10 cellular contexts compared by ENCODE assay signal in genomic region chr2:237092920-237093781, GRCh38. TPM values are rescaled to one million over a fixed set of nuclear protein-coding genes. Genes with fewer than 3 reads are reported as not detected.
A peak's percentile ranks its signal among the peaks of the same experiment; 100 is the strongest.
DNase-seq lines count a peak whose midpoint lies in the region; TF ChIP-seq lines count a peak whose summit lies in the region.
"Had no signal": no experiment of that assay in that cellular context is flagged by ENCODE, and none has a peak within 500 bp of the region (broad histone marks: within the 10 kb centered on the region; RNA-seq: fewer than 3 reads in every experiment).

No MANE protein-coding gene starts in this region.

- H3K4me3 Mint-ChIP-seq in activated CD4-positive, alpha-beta memory T cell treated with anti-CD3 and anti-CD28 coated beads, Interleukin-2, amount 10 ng/mL, durations not matched to agents 7 days and 5 days, result no peak overlapping the region
- H3K4me3 Mint-ChIP-seq: CD4-positive, CD25-positive, alpha-beta regulatory T cell had no signal

- no peaks in the 10 kb centered on the region for H3K4me1 ChIP-seq in ascending aorta
- H3K4me1 ChIP-seq in hepatocyte (ENCODE audit: insufficient read depth), result peaks cover under 1% of the 10 kb centered on the region
- H3K4me1 ChIP-seq in tibial artery, result peaks cover 0 to 18% (median 12%) of the 10 kb centered on the region in 4 donors

- H3K9me2 ChIP-seq in hepatocyte (replicated peaks; ENCODE audit: insufficient read depth), result no peaks in the 10 kb centered on the region

- H3K36me3 ChIP-seq in ascending aorta, result peaks cover 45 to 58% of the 10 kb centered on the region in 2 donors
- peaks cover 3% of the 10 kb centered on the region for H3K36me3 ChIP-seq in hepatocyte (replicated peaks; ENCODE audit: insufficient read depth, low read depth)
- H3K36me3 ChIP-seq in tibial artery, result peaks cover 35 to 68% (median 53%) of the 10 kb centered on the region in 3 donors

- CTCF ChIA-PET in activated CD4-positive, alpha-beta memory T cell treated with anti-CD3 and anti-CD28 coated beads, Interleukin-2, amount 10 ng/mL, durations not matched to agents 7 days and 5 days (lab: Charles Lee), result no interaction called here

- peak overlapping the region; percentile 21 for H3K4me2 ChIP-seq in hepatocyte

- no peaks in the 10 kb centered on the region for H4K20me1 ChIP-seq in hepatocyte (ENCODE audit: insufficient read depth, poor library complexity, severe bottlenecking)

- no peak overlapping the region for H2AFZ ChIP-seq in hepatocyte

- H3K9me3 ChIP-seq in ascending aorta, result no peaks in the 10 kb centered on the region
- no peaks in the 10 kb centered on the region for H3K9me3 ChIP-seq in hepatocyte (ENCODE audit: low read depth)
- no peaks in the 10 kb centered on the region for H3K9me3 ChIP-seq in tibial artery

- H3K27me3 ChIP-seq in ascending aorta, result no peaks in the 10 kb centered on the region
- H3K27me3 ChIP-seq in hepatocyte, result no peaks in the 10 kb centered on the region
- H3K27me3 ChIP-seq in tibial artery, result no peaks in the 10 kb centered on the region

- peaks cover 1% of the 10 kb centered on the region for H3K4me1 Mint-ChIP-seq in activated CD4-positive, alpha-beta memory T cell treated with anti-CD3 and anti-CD28 coated beads, Interleukin-2, amount 10 ng/mL, durations not matched to agents 7 days and 5 days

- H3K4me3 ChIP-seq in ascending aorta, result no peak overlapping the region
- no peak overlapping the region for H3K4me3 ChIP-seq in hepatocyte
- H3K4me3 ChIP-seq in tibial artery, result no peak overlapping the region

- H3K79me2 ChIP-seq in hepatocyte, result peaks cover 42% of the 10 kb centered on the region

- H3K27me3 Mint-ChIP-seq in activated CD4-positive, alpha-beta memory T cell treated with anti-CD3 and anti-CD28 coated beads, Interleukin-2, amount 10 ng/mL, durations not matched to agents 7 days and 5 days, result no peaks in the 10 kb centered on the region
- H3K27me3 Mint-ChIP-seq: CD4-positive, CD25-positive, alpha-beta regulatory T cell had no signal

- 50% methylated on average over 9 of the region's 9 CpGs for WGBS in hepatocyte (ENCODE audit: low lambda C conversion rate, missing lambda C conversion rate)

- H3K27ac ChIP-seq in ascending aorta (no peak overlapping the region), hepatocyte (peak overlapping the region; percentile 39), tibial artery (no peak overlapping the region)
- H3K27ac ChIP-seq: WERI-Rb-1 had no signal

- DNase-seq in NCI-H2227 (lab: John Stamatoyannopoulos, UW; ENCODE audit: unreplicated experiment), result peak; percentile 39
- no peak for DNase-seq in NCI-H2227 treated with DMSO at 0.1 percent for 48 hours (lab: John Stamatoyannopoulos, UW)
- DNase-seq in ascending aorta (ENCODE audit: low spot score in 2 of 2), result no peak
- DNase-seq in hepatocyte (ENCODE audit: low spot score), result peak; percentile 76
- DNase-seq in tibial artery, result peak in 1 of 2 donors; percentile 47
- no peak for DNase-seq in stimulated activated CD4-positive, alpha-beta T cell treated with anti-CD3 and anti-CD28 coated beads, Interleukin-12 subunit alpha, Interleukin-12 subunit beta, amount 100 ng/mL, for 4 hours
- DNase-seq in activated CD4-positive, alpha-beta memory T cell treated with anti-CD3 and anti-CD28 coated beads, Interleukin-2, amount 10 ng/mL, durations not matched to agents 7 days and 5 days, result no peak
- no peak for DNase-seq in stimulated activated naive CD4-positive, alpha-beta T cell treated with Interleukin-2 at 50 U/mL for 16 hours (lab: John Stamatoyannopoulos, UW)
- DNase-seq: CD4-positive, CD25-positive, alpha-beta regulatory T cell; WERI-Rb-1 had no signal

- H3K27ac Mint-ChIP-seq in activated CD4-positive, alpha-beta memory T cell treated with anti-CD3 and anti-CD28 coated beads, Interleukin-2, amount 10 ng/mL, durations not matched to agents 7 days and 5 days, result no peak overlapping the region

- TF ChIP-seq CTCF in ascending aorta (IDR thresholded peaks at IDR 0.05) (peak; percentile 16 to 33 (median 24)), hepatocyte (IDR thresholded peaks at IDR 0.05; ENCODE audit: poor library complexity) (peak; percentile 70), tibial artery (IDR thresholded peaks at IDR 0.05) (peak; percentile 40 to 55)

- H3K36me3 Mint-ChIP-seq in activated CD4-positive, alpha-beta memory T cell treated with anti-CD3 and anti-CD28 coated beads, Interleukin-2, amount 10 ng/mL, durations not matched to agents 7 days and 5 days (ENCODE audit: low read depth), result peaks cover 25% of the 10 kb centered on the region

- intact Hi-C loops in ascending aorta (cut with DNase I), result loop anchor here (5.0 kb wide), 1 partner anchor 479 kb away; no protein-coding TSS in a partner anchor
- intact Hi-C loops in tibial artery (cut with DNase I; ENCODE audit: low total_unique reads), result no loop called here

- POLR2A ChIA-PET in activated CD4-positive, alpha-beta memory T cell treated with anti-CD3 and anti-CD28 coated beads, Interleukin-2, amount 10 ng/mL, durations not matched to agents 7 days and 5 days (lab: Charles Lee), result no interaction called here

- no peaks in the 10 kb centered on the region for H3K9me3 Mint-ChIP-seq in activated CD4-positive, alpha-beta memory T cell treated with anti-CD3 and anti-CD28 coated beads, Interleukin-2, amount 10 ng/mL, durations not matched to agents 7 days and 5 days
- H3K9me3 Mint-ChIP-seq: CD4-positive, CD25-positive, alpha-beta regulatory T cell had no signal

RNA-seq across cellular contexts. Expression of gene COPS8, which starts 7.5 kb away (rescaled TPM):
- 16.4 TPM for total RNA-seq in ascending aorta
- 134 and 140 TPM in 2 replicates for total RNA-seq in hepatocyte
- 106 and 108 TPM in 2 replicates for polyA plus RNA-seq in hepatocyte
- total RNA-seq in activated CD4-positive, alpha-beta memory T cell treated with anti-CD3 and anti-CD28 coated beads, Interleukin-2, amount 10 ng/mL, durations not matched to agents 7 days and 5 days, result 10 to 100 TPM; 42.6 to 44.0 TPM

Comparison
In these comparisons a context has a peak if more than half of its experiments do, and no peak if none do; other contexts are left out.
1. DNase-seq: peak in NCI-H2227 (single experiment) and hepatocyte (single experiment); none in NCI-H2227 treated with DMSO at 0.1 percent for 48 hours (single experiment), ascending aorta (0 of 2), stimulated activated CD4-positive, alpha-beta T cell treated with anti-CD3 and anti-CD28 coated beads, Interleukin-12 subunit alpha, Interleukin-12 subunit beta, amount 100 ng/mL, for 4 hours (single experiment), activated CD4-positive, alpha-beta memory T cell treated with anti-CD3 and anti-CD28 coated beads, Interleukin-2, amount 10 ng/mL, durations not matched to agents 7 days and 5 days (single experiment) and stimulated activated naive CD4-positive, alpha-beta T cell treated with Interleukin-2 at 50 U/mL for 16 hours (single experiment).
2. Peak in every context shown above with its lines, with median percentiles within 50 percentile points of each other: CTCF ChIP-seq.